Comparison of ENCODE assay signal across 13 cellular contexts in genomic region chr20:17936791-17937687, GRCh38. TPM values are rescaled to one million over a fixed set of nuclear protein-coding genes. Genes with fewer than 3 reads are reported as not detected.
DNase-seq lines count a peak whose midpoint lies in the region; ATAC-seq and TF ChIP-seq lines count a peak whose summit lies in the region.
"Had no signal": no experiment of that assay in that cellular context is flagged by ENCODE, and none has a peak within 500 bp of the region (broad histone marks: within the 10 kb centered on the region; RNA-seq: fewer than 3 reads in every experiment).

No MANE protein-coding gene starts in this region.

- DNase-seq in AG10803 (ENCODE audit: low read depth) (peak; percentile 69), astrocyte of the hippocampus (ENCODE audit: low read depth, low spot score) (peak; percentile 53), right atrium auricular region (ENCODE audit: low spot score) (peak; percentile 81), prostate gland (ENCODE audit: low spot score) (peak; percentile 19), NCI-H1048 (lab: John Stamatoyannopoulos, UW) (no peak)
- no peak for DNase-seq in effector CD4-positive, alpha-beta T cell
- DNase-seq: activated CD8-positive, alpha-beta memory T cell treated with anti-CD3 and anti-CD28 coated beads, Interleukin-2, amount 50 U/mL, for 48 hours; dorsolateral prefrontal cortex; NCI-H2029 had no signal

- H3K27me3 ChIP-seq in right atrium auricular region (no peaks in the 10 kb centered on the region), prostate gland (replicated peaks; ENCODE audit: insufficient read depth) (no peaks in the 10 kb centered on the region)
- H3K27me3 ChIP-seq: BLaER1 treated with 17β-estradiol and CSF1 and Interleukin-3, amounts not matched to agents 10 nM and 100 nM; dorsolateral prefrontal cortex; SJSA1 had no signal

- 24% methylated on average over 16 of the region's 16 CpGs for WGBS in prostate gland

- TF ChIP-seq CTCF in AG10803 (conservative IDR thresholded peaks at IDR 0.05; ENCODE audit: low read length) (no peak), right atrium auricular region (IDR thresholded peaks at IDR 0.05) (no peak), prostate gland (IDR thresholded peaks at IDR 0.05) (no peak)

- no peak for TF ChIP-seq POLR2A in prostate gland (IDR thresholded peaks at IDR 0.05)

- H3K4me3 ChIP-seq in AG10803 (ENCODE audit: low read length) (no peak overlapping the region), right atrium auricular region (no peak overlapping the region), prostate gland (no peak overlapping the region)
- H3K4me3 ChIP-seq: BLaER1 treated with 17β-estradiol and CSF1 and Interleukin-3, amounts not matched to agents 10 nM and 100 nM; dorsolateral prefrontal cortex; SJSA1 had no signal

- ATAC-seq in HG02938 (IDR thresholded peaks at IDR 0.05; ENCODE audit: unreplicated experiment), result no peak
- no peak for ATAC-seq in GM18870 (IDR thresholded peaks at IDR 0.05; ENCODE audit: unreplicated experiment)

- intact Hi-C loops in prostate gland (cut with DNase I), result loop anchor here (5.0 kb wide), 2 partner anchors 40 to 435 kb away; no protein-coding TSS in a partner anchor

- peak overlapping the region; percentile 41 to 49 for H3K27ac ChIP-seq in right atrium auricular region
- H3K27ac ChIP-seq in prostate gland, result peak overlapping the region; percentile 9 to 33
- H3K27ac ChIP-seq: SJSA1 had no signal

- H3K9me3 ChIP-seq in right atrium auricular region (no peaks in the 10 kb centered on the region), prostate gland (no peaks in the 10 kb centered on the region)
- H3K9me3 ChIP-seq: SJSA1 had no signal

- H3K36me3 ChIP-seq in right atrium auricular region, result peaks cover 17% of the 10 kb centered on the region
- H3K36me3 ChIP-seq in prostate gland, result no peaks in the 10 kb centered on the region

- H3K4me1 ChIP-seq in right atrium auricular region (peaks cover 0 to 32% of the 10 kb centered on the region in 2 donors), prostate gland (replicated peaks) (no peaks in the 10 kb centered on the region)

RNA-seq across cellular contexts. Expression of gene SNX5, which starts 31.6 kb away (rescaled TPM):
- total RNA-seq in right atrium auricular region (10 to 100 TPM; 37.3 to 50.3 TPM), prostate gland (10 to 100 TPM; 48.3 to 84.8 TPM)

RNA-seq across cellular contexts. Expression of gene MGME1, which starts 31.8 kb away (rescaled TPM):
- total RNA-seq in right atrium auricular region (1 to 10 TPM; 2.7 to 7.1 TPM), prostate gland (10 to 100 TPM; 11.1 to 15.5 TPM)

Comparison
In these comparisons a context has a peak if more than half of its experiments do, and no peak if none do; other contexts are left out.
1. DNase-seq: peak in AG10803 (single experiment), astrocyte of the hippocampus (single experiment), right atrium auricular region (single experiment) and prostate gland (single experiment); none in NCI-H1048 (single experiment) and effector CD4-positive, alpha-beta T cell (single experiment).